ENCODE assay signal across 23 cellular contexts in genomic region chr12:50142993-50143392, GRCh38. TPM values are rescaled to one million over a fixed set of nuclear protein-coding genes. Genes with fewer than 3 reads are reported as not detected.
"Had no signal": no experiment of that assay in that cellular context is flagged by ENCODE, and none has a peak within 500 bp of the region (broad histone marks: within the 10 kb centered on the region; RNA-seq: fewer than 3 reads in every experiment).

No MANE protein-coding gene starts in this region.

- H3K27ac Mint-ChIP-seq: memory B cell; natural killer cell treated with Interleukin-12 subunit alpha and Interleukin-12 subunit beta and Interleukin-15 and Interleukin-18, amount 100 ng/mL, for 72 hours; stimulated activated naive B cell treated with anti-CD40 and anti-IgM and Interleukin-4, amounts not matched to agents 10 μg/mL and 1 μg/mL and 100 μg/mL, for 72 hours had no signal

- H3K4me3 Mint-ChIP-seq: memory B cell; naive thymus-derived CD4-positive, alpha-beta T cell; natural killer cell treated with Interleukin-12 subunit alpha and Interleukin-12 subunit beta and Interleukin-15 and Interleukin-18, amount 100 ng/mL, for 72 hours; stimulated activated naive B cell treated with anti-CD40 and anti-IgM and Interleukin-4, amounts not matched to agents 10 μg/mL and 1 μg/mL and 100 μg/mL, for 72 hours had no signal

- H3K9me3 ChIP-seq: heart left ventricle, mucosa of descending colon, ovary, psoas muscle, right atrium auricular region, right lobe of liver, stomach, testis, thyroid gland, transverse colon, upper lobe of left lung had no signal

- H3K27ac ChIP-seq: heart left ventricle, ovary, psoas muscle, right atrium auricular region, right lobe of liver, stomach, testis, thyroid gland, transverse colon had no signal

- H3K4me1 ChIP-seq: psoas muscle, right atrium auricular region, right lobe of liver, testis, thyroid gland, transverse colon had no signal

- H3K4me3 ChIP-seq: heart left ventricle, mucosa of descending colon, ovary, psoas muscle, right atrium auricular region, right lobe of liver, smooth muscle cell, stomach, testis, thyroid gland, transverse colon, upper lobe of left lung had no signal

- H3K27me3 ChIP-seq: heart left ventricle, ovary, right atrium auricular region, right lobe of liver, stomach, testis, thyroid gland, transverse colon, upper lobe of left lung had no signal

- H3K27me3 Mint-ChIP-seq: memory B cell; naive thymus-derived CD4-positive, alpha-beta T cell; natural killer cell treated with Interleukin-12 subunit alpha and Interleukin-12 subunit beta and Interleukin-15 and Interleukin-18, amount 100 ng/mL, for 72 hours; stimulated activated naive B cell treated with anti-CD40 and anti-IgM and Interleukin-4, amounts not matched to agents 10 μg/mL and 1 μg/mL and 100 μg/mL, for 72 hours had no signal

- ATAC-seq: heart left ventricle; left cardiac atrium; left lobe of liver; mucosa of descending colon; naive thymus-derived CD4-positive, alpha-beta T cell; natural killer cell treated with Interleukin-12 subunit alpha and Interleukin-12 subunit beta and Interleukin-15 and Interleukin-18, amount 100 ng/mL, for 72 hours; psoas muscle; right lobe of liver; stimulated activated naive B cell treated with anti-CD40 and anti-IgM and Interleukin-4, amounts not matched to agents 10 μg/mL and 1 μg/mL and 100 μg/mL, for 72 hours; stimulated activated naive CD8-positive, alpha-beta T cell treated with anti-CD3 and anti-CD28 coated beads, Interleukin-15, Interleukin-2, amounts not matched to agents 100 U/mL and 50 U/mL, for 24 hours had no signal

- DNase-seq: heart left ventricle; kidney glomerular epithelial cell; left cardiac atrium; midbrain; mucosa of descending colon; naive thymus-derived CD4-positive, alpha-beta T cell; ovary; psoas muscle; right lobe of liver; stimulated activated CD4-positive, alpha-beta T cell treated with anti-CD3 and anti-CD28 coated beads, Interleukin-1b, Interleukin-23, amount 100 ng/mL, for 48 hours; stimulated activated CD4-positive, alpha-beta T cell treated with anti-CD3 and anti-CD28 coated beads, Interleukin-2, amount 100 ng/mL, for 48 hours; stimulated activated naive B cell treated with anti-CD40 and anti-IgM and Interleukin-4, amounts not matched to agents 10 μg/mL and 1 μg/mL and 100 μg/mL, for 72 hours; stimulated activated naive CD8-positive, alpha-beta T cell treated with anti-CD3 and anti-CD28 coated beads, Interleukin-15, Interleukin-2, amounts not matched to agents 100 U/mL and 50 U/mL, for 24 hours; stomach; testis; thyroid gland; transverse colon; upper lobe of left lung had no signal

- H3K9me3 Mint-ChIP-seq: memory B cell; naive thymus-derived CD4-positive, alpha-beta T cell; natural killer cell treated with Interleukin-12 subunit alpha and Interleukin-12 subunit beta and Interleukin-15 and Interleukin-18, amount 100 ng/mL, for 72 hours; stimulated activated naive B cell treated with anti-CD40 and anti-IgM and Interleukin-4, amounts not matched to agents 10 μg/mL and 1 μg/mL and 100 μg/mL, for 72 hours had no signal

- H3K4me1 Mint-ChIP-seq: memory B cell had no signal

- H3K36me3 ChIP-seq: ovary, thyroid gland had no signal

RNA-seq across cellular contexts. Expression of gene GPD1, which starts 39.2 kb away (rescaled TPM):
- total RNA-seq: smooth muscle cell had no signal
